Comparison of ENCODE assay signal across 23 cellular contexts in the genomic region with DNA sequence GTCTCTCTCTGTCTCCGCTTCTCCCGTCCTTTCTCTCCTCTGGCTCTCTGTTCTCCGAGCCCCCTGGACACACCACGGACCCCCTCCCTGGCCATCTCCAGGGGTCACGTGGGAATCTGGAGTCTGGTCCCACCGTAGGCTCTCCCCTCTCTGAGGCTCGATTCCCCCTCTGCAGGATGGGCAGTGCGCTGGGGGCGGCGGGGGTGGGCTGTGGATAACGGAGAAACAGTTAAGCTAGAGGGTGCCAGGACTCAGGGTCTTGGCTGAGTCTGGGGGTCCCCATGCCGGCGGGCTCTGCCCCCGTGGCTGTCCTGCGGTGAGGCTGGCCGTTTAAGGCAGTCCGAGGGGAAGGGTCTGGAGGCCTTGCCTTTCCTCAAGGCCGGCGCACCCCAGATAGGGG. TPM values are rescaled to one million over a fixed set of nuclear protein-coding genes. Genes with fewer than 3 reads are reported as not detected.
A peak's percentile ranks its signal among the peaks of the same experiment; 100 is the strongest.
DNase-seq lines count a peak whose midpoint lies in the region; ATAC-seq, FAIRE-seq and TF ChIP-seq lines count a peak whose summit lies in the region.
"Had no signal": no experiment of that assay in that cellular context is flagged by ENCODE, and none has a peak within 500 bp of the region (broad histone marks: within the 10 kb centered on the region; RNA-seq: fewer than 3 reads in every experiment).

No MANE protein-coding gene starts in this region.

- H3K79me2 ChIP-seq in hepatocyte, result no peaks in the 10 kb centered on the region
- H3K79me2 ChIP-seq in neural cell (replicated peaks; ENCODE audit: insufficient read depth, low read length), result peaks cover 20% of the 10 kb centered on the region

- H3K27ac ChIP-seq in A549 (peak overlapping the region in 1 of 2 experiments; percentile 93; a peak in 3 of 6 replicates), HUES64 (ENCODE audit: low read depth, low read length) (no peak overlapping the region; the same call in 1 of the 2 replicates), hepatocyte (no peak overlapping the region), neural cell (ENCODE audit: low read length) (peak overlapping the region; percentile 80), ascending aorta (no peak overlapping the region)

- H3K36me3 ChIP-seq in HUES64 (ENCODE audit: insufficient read depth, low read length) (no peaks in the 10 kb centered on the region), hepatocyte (replicated peaks; ENCODE audit: insufficient read depth, low read depth) (no peaks in the 10 kb centered on the region), neural cell (ENCODE audit: insufficient read depth, low read length) (no peaks in the 10 kb centered on the region), ascending aorta (no peaks in the 10 kb centered on the region)
- H3K36me3 ChIP-seq: sigmoid colon, transverse colon had no signal

- H3K4me3 ChIP-seq in A549, result no peak overlapping the region; the same call in 2 of the 3 replicates
- peak overlapping the region; percentile 61 for H3K4me3 ChIP-seq in HUES64 (ENCODE audit: low read length)
- H3K4me3 ChIP-seq in hepatocyte, result no peak overlapping the region
- H3K4me3 ChIP-seq in neural cell (ENCODE audit: low read length), result peak overlapping the region; percentile 91
- no peak overlapping the region for H3K4me3 ChIP-seq in ascending aorta

- POLR2A ChIA-PET in A549 (lab: Yijun Ruan, JAX), result no interaction called here

- CTCF ChIA-PET in A549 (lab: Yijun Ruan, JAX), result interaction anchor here (1.0 to 1.8 kb wide), 4 partner anchors 8 to 143 kb away, joined by 3 to 6 read pairs (median 3); no protein-coding TSS in a partner anchor

- FAIRE-seq in A549 (lab: Jason Lieb, UNC), result no peak
- FAIRE-seq: HepG2 had no signal

- WGBS in A549 (ENCODE audit: missing lambda C conversion rate), result 73% methylated on average over 16 of the region's 19 CpGs
- 2% methylated on average over 17 of the region's 19 CpGs for WGBS in HUES64
- 19% methylated on average over 19 of the region's 19 CpGs for WGBS in hepatocyte (ENCODE audit: low lambda C conversion rate, missing lambda C conversion rate)

- H3F3A ChIP-seq in neural cell (ENCODE audit: insufficient read depth, low read length, poor library complexity, severe bottlenecking), result no peaks in the 10 kb centered on the region

- H3K4me1 ChIP-seq in A549, result peaks cover 46% of the 10 kb centered on the region
- peaks cover 20% of the 10 kb centered on the region for H3K4me1 ChIP-seq in HUES64 (ENCODE audit: insufficient read depth, low read length)
- H3K4me1 ChIP-seq in hepatocyte (ENCODE audit: insufficient read depth), result peaks cover 16% of the 10 kb centered on the region
- H3K4me1 ChIP-seq in ascending aorta, result peaks cover 7 to 8% of the 10 kb centered on the region in 2 donors

- TF ChIP-seq RAD21 in A549 (conservative IDR thresholded peaks at IDR 0.05 in 1 of 2, IDR thresholded peaks at IDR 0.05 in 1 of 2) (no peak), neural cell (conservative IDR thresholded peaks at IDR 0.05) (no peak)

- H4K20me1 ChIP-seq in hepatocyte (ENCODE audit: insufficient read depth, poor library complexity, severe bottlenecking) (peaks cover 2% of the 10 kb centered on the region), neural cell (ENCODE audit: insufficient read depth) (no peaks in the 10 kb centered on the region)

- TF ChIP-seq POLR2A in A549 (IDR thresholded peaks at IDR 0.05; ENCODE audit: low read length), result no peak

- DNase-seq in A549 (ENCODE audit: low read depth in 1 of 2, low spot score in 1 of 2) (no peak), hepatocyte (ENCODE audit: low spot score) (no peak), medulla oblongata (ENCODE audit: extremely low spot score) (no peak), NCI-H1930 (lab: John Stamatoyannopoulos, UW) (no peak), ascending aorta (ENCODE audit: low spot score in 2 of 2) (no peak), NCI-H446 (lab: John Stamatoyannopoulos, UW) (no peak)
- DNase-seq: 8988T; activated CD4-positive, alpha-beta T cell treated with anti-CD3 and anti-CD28 coated beads for 48 hours; activated naive CD4-positive, alpha-beta T cell treated with anti-CD3 and anti-CD28 coated beads for 36 hours; activated T-cell treated with anti-CD3 and anti-CD28 coated beads, Interleukin-2, amount 50 U/mL, for 72 hours; amniotic stem cell; CD8-positive, alpha-beta memory T cell; dermis blood vessel endothelial cell; naive thymus-derived CD4-positive, alpha-beta T cell; NCI-H1048; NCI-H187; sigmoid colon; T-helper 2 cell; transverse colon had no signal

- H3K4me2 ChIP-seq in A549, result peak overlapping the region; percentile 98
- H3K4me2 ChIP-seq in hepatocyte, result peak overlapping the region; percentile 83
- peak overlapping the region; percentile 76 for H3K4me2 ChIP-seq in neural cell (ENCODE audit: low read length)

- H3K27me3 ChIP-seq in HUES64 (ENCODE audit: insufficient read depth, low read length) (peaks cover 82% of the 10 kb centered on the region), hepatocyte (peaks cover 70% of the 10 kb centered on the region), neural cell (ENCODE audit: insufficient read depth, low read depth, low read length) (no peaks in the 10 kb centered on the region), ascending aorta (peaks cover 12% of the 10 kb centered on the region)

- TF ChIP-seq EP300 in A549 (IDR thresholded peaks at IDR 0.05) (no peak), neural cell (conservative IDR thresholded peaks at IDR 0.05; ENCODE audit: poor library complexity, severe bottlenecking) (no peak)

- TF ChIP-seq CTCF in A549 (IDR thresholded peaks at IDR 0.05) (no peak), hepatocyte (IDR thresholded peaks at IDR 0.05; ENCODE audit: poor library complexity) (no peak), neural cell (IDR thresholded peaks at IDR 0.05; ENCODE audit: poor library complexity, severe bottlenecking) (no peak), ascending aorta (IDR thresholded peaks at IDR 0.05) (no peak)

- H2AFZ ChIP-seq in hepatocyte (no peak overlapping the region), neural cell (ENCODE audit: low read depth, low read length) (no peak overlapping the region)

- intact Hi-C loops in ascending aorta (cut with DNase I), result no loop called here

- H3K9me2 ChIP-seq in hepatocyte (replicated peaks; ENCODE audit: insufficient read depth), result no peaks in the 10 kb centered on the region
- no peaks in the 10 kb centered on the region for H3K9me2 ChIP-seq in neural cell (ENCODE audit: insufficient read depth, low read length)

- no peaks in the 10 kb centered on the region for H3K9me3 ChIP-seq in A549
- H3K9me3 ChIP-seq in HUES64 (ENCODE audit: insufficient read depth, low read depth, low read length), result no peaks in the 10 kb centered on the region
- H3K9me3 ChIP-seq in hepatocyte (ENCODE audit: low read depth), result no peaks in the 10 kb centered on the region
- H3K9me3 ChIP-seq in neural cell (ENCODE audit: low read length), result no peaks in the 10 kb centered on the region
- H3K9me3 ChIP-seq in ascending aorta, result no peaks in the 10 kb centered on the region
- H3K9me3 ChIP-seq: sigmoid colon, transverse colon had no signal

- H3K9ac ChIP-seq in HUES64 (ENCODE audit: low read depth, low read length) (no peak overlapping the region), neural cell (ENCODE audit: low read length) (peak overlapping the region; percentile 94)

- no peak for ATAC-seq in A549
- ATAC-seq: HepG2; naive thymus-derived CD4-positive, alpha-beta T cell had no signal

TF ChIP-seq in A549, 52 proteins besides CTCF, POLR2A, EP300 and RAD21:
- TF ChIP-seq RFX5 (IDR thresholded peaks at IDR 0.05), result no peak
- 0 out of 5 replicates have a peak, but pooled peaks of 1 of the 2 experiments have one; percentile 1 for TF ChIP-seq JUN (IDR thresholded peaks at IDR 0.05)
TF ChIP-seq in A549: peak in this region for 1.

TF ChIP-seq in neural cell, 6 proteins besides CTCF, POLR2A, EP300 and RAD21 (continues in another document):
- TF ChIP-seq MXI1 (conservative IDR thresholded peaks at IDR 0.05; ENCODE audit: poor library complexity, severe bottlenecking) (no peak), SMC3 (conservative IDR thresholded peaks at IDR 0.05; ENCODE audit: poor library complexity) (no peak), EZH2 (IDR thresholded peaks at IDR 0.05; ENCODE audit: borderline replicate concordance, insufficient read depth, low read length, poor library complexity, severe bottlenecking) (no peak), POLR2AphosphoS5 (IDR thresholded peaks at IDR 0.05) (no peak)

RNA-seq across cellular contexts. Expression of a gene that starts 0.5 kb away (rescaled TPM):
- polyA plus RNA-seq in A549 (2011; rRNA removed) (16.5 and 19.2 TPM in 2 replicates), A549 (2017; fragmentation: RNase III; extraction: RNeasy Plus Mini Kit Qiagen cat#74134 plus additional on column Dnase treatment) (21.8 to 31.4 TPM (median 27.1 TPM) in 3 replicates), hepatocyte (40.6 and 47.0 TPM in 2 replicates), neural cell (357 and 379 TPM in 2 replicates)
- polyA plus RNA-seq in A549 (2012; cell fraction: cytosol; rRNA removed), result 18.7 and 23.4 TPM in 2 replicates
- 44.0 and 54.8 TPM in 2 replicates for polyA plus RNA-seq in A549 (2012; cell fraction: nucleus; rRNA removed)
- 26.1 and 39.1 TPM in 2 replicates for polyA minus RNA-seq in A549 (2011; rRNA and poly(A)+ RNA removed)
- 64.8 TPM for polyA plus RNA-seq in HUES64 (2013, experiment 1 of 2)
- 85.5 TPM for polyA plus RNA-seq in HUES64 (2013, experiment 2 of 2)
- total RNA-seq in hepatocyte (18.4 and 21.2 TPM in 2 replicates), ascending aorta (28.6 TPM)
- 171 and 197 TPM in 2 replicates for polyA minus RNA-seq in neural cell
- total RNA-seq: activated naive CD4-positive, alpha-beta T cell treated with anti-CD3 and anti-CD28 coated beads for 36 hours; CD8-positive, alpha-beta memory T cell; dermis blood vessel endothelial cell had no signal
- polyA plus RNA-seq: CD8-positive, alpha-beta memory T cell; naive thymus-derived CD4-positive, alpha-beta T cell had no signal

RNA-seq across cellular contexts. Expression of a gene that starts 51.9 kb away (rescaled TPM):
- polyA plus RNA-seq in A549 (2011; rRNA removed) (0.12 and 0.35 TPM in 2 replicates), A549 (2017; fragmentation: RNase III; extraction: RNeasy Plus Mini Kit Qiagen cat#74134 plus additional on column Dnase treatment) (0.15 to 0.30 TPM (median 0.17 TPM) in 3 replicates), hepatocyte (0.24 and 0.40 TPM in 2 replicates), neural cell (14.1 and 18.3 TPM in 2 replicates)
- 0.09 and 0.23 TPM in 2 replicates for polyA plus RNA-seq in A549 (2012; cell fraction: cytosol; rRNA removed)
- 0.23 and 0.70 TPM in 2 replicates for polyA plus RNA-seq in A549 (2012; cell fraction: nucleus; rRNA removed)
- polyA minus RNA-seq in A549 (2011; rRNA and poly(A)+ RNA removed), result 1.8 and 2.3 TPM in 2 replicates
- polyA plus RNA-seq in HUES64 (2013, experiment 1 of 2), result 3.0 TPM
- polyA plus RNA-seq in HUES64 (2013, experiment 2 of 2), result 3.4 TPM
- total RNA-seq in hepatocyte (1.1 and 1.2 TPM in 2 replicates), ascending aorta (not detected)
- polyA minus RNA-seq in neural cell, result 35.7 and 51.1 TPM in 2 replicates
- total RNA-seq: activated naive CD4-positive, alpha-beta T cell treated with anti-CD3 and anti-CD28 coated beads for 36 hours; CD8-positive, alpha-beta memory T cell; mesenteric fat pad had no signal
- polyA plus RNA-seq: CD8-positive, alpha-beta memory T cell; HepG2; naive thymus-derived CD4-positive, alpha-beta T cell had no signal

Comparison
In these comparisons a context has a peak if more than half of its experiments do, and no peak if none do; other contexts are left out.
1. H3K4me3 ChIP-seq: peak in HUES64 (single experiment) and neural cell (single experiment); none in A549 (single experiment), hepatocyte (single experiment) and ascending aorta (0 of 2).
2. Peak in every context shown above with its lines, with median percentiles within 50 percentile points of each other: H3K4me2 ChIP-seq.